Comparison of ENCODE assay signal across 13 cellular contexts in the genomic region with DNA sequence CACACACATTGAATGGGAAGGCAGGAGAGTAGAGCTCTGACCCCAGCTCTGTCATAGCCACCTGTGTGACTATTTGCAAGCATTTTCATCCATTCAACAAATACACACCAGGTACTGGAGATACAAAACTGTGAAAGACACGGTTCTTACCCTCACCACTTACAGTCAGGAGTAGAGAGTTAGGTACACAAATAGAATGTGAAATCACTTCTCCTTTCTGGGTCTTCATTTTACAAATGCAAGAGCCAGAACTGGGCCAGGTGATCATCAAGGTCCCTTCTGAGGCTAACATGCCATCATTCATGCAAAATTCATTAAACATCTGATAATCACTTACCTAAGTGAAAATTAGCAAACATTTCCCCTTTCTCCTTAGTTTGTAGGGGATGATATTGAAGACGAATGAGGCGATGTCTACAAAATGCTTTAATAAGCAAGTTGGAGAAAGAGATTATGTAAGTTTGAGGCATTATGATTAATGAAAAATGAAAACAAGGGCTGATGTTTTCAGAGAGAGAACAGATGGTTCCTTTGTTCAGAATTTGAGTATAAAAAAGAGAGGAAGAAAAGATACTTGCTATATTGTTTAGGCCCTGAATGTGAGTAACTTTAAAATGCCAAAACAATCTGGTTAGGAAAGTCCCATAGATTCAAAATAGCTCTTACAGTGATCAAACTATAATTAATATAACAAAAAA.
DNase-seq lines count a peak whose midpoint lies in the region; ATAC-seq and TF ChIP-seq lines count a peak whose summit lies in the region.
"Had no signal": no experiment of that assay in that cellular context is flagged by ENCODE, and none has a peak within 500 bp of the region (broad histone marks: within the 10 kb centered on the region; RNA-seq: fewer than 3 reads in every experiment).

No MANE protein-coding gene starts in this region.

- no peak overlapping the region for H2AFZ ChIP-seq in SK-N-SH (ENCODE audit: low read depth)

- no peak for DNase-seq in SK-N-SH
- DNase-seq in right cardiac atrium: no peak
- no peak for DNase-seq in mucosa of gallbladder (ENCODE audit: low spot score)
- DNase-seq in left lung: no peak
- DNase-seq: activated CD8-positive, alpha-beta memory T cell treated with anti-CD3 and anti-CD28 coated beads for 24 hours; effector CD4-positive, alpha-beta T cell; hippocampal formation; NCI-H1092 treated with DMSO at 0.1 percent for 48 hours; NCI-H526 treated with DMSO at 0.1 percent for 48 hours; right lobe of liver had no signal

- H3K4me3 ChIP-seq in SK-N-SH (ENCODE audit: low read depth in 2 of 2, low read length in 1 of 2): no peak overlapping the region
- H3K4me3 ChIP-seq in right cardiac atrium (ENCODE audit: low read length): no peak overlapping the region
- H3K4me3 ChIP-seq in stomach smooth muscle (ENCODE audit: low read length in 2 of 2): no peak overlapping the region
- H3K4me3 ChIP-seq in left lung: no peak overlapping the region
- H3K4me3 ChIP-seq: right lobe of liver had no signal

- peak overlapping the region; percentile 33; the same call in 1 of the 2 replicates for H3K9ac ChIP-seq in SK-N-SH
- peak overlapping the region; percentile 37 to 51 for H3K9ac ChIP-seq in stomach smooth muscle (ENCODE audit: low read length in 2 of 2)

- H3K79me2 ChIP-seq in SK-N-SH (ENCODE audit: insufficient read depth): peaks cover 83% of the 10 kb centered on the region

- H3K36me3 ChIP-seq in SK-N-SH (replicated peaks in 1 of 2; ENCODE audit: control insufficient read depth in 1 of 2, insufficient read depth in 2 of 2, low read length in 1 of 2): peaks cover 5 to 19% of the 10 kb centered on the region in 2 experiments
- H3K36me3 ChIP-seq in stomach smooth muscle (ENCODE audit: control insufficient read depth in 2 of 2, insufficient read depth in 2 of 2, low read length in 2 of 2): peaks cover 0 to 16% of the 10 kb centered on the region in 2 donors
- H3K36me3 ChIP-seq in left lung: no peaks in the 10 kb centered on the region
- H3K36me3 ChIP-seq: right lobe of liver had no signal

- ATAC-seq in GM21360 (IDR thresholded peaks at IDR 0.05; ENCODE audit: unreplicated experiment) (peak; percentile 57), right cardiac atrium (no peak), left lung (no peak), HG03342 (IDR thresholded peaks at IDR 0.05; ENCODE audit: unreplicated experiment) (no peak)
- ATAC-seq: right lobe of liver had no signal

- no peak for TF ChIP-seq RAD21 in SK-N-SH (IDR thresholded peaks at IDR 0.05; ENCODE audit: low read length)

- H3K4me1 ChIP-seq in SK-N-SH (ENCODE audit: control insufficient read depth in 1 of 2, insufficient read depth in 2 of 2, low read depth in 1 of 2, low read length in 1 of 2) (peaks cover 0 to 38% of the 10 kb centered on the region in 2 experiments; a peak in 3 of 4 replicates), right cardiac atrium (ENCODE audit: control insufficient read depth, insufficient read depth, low read length) (peaks cover 6% of the 10 kb centered on the region), stomach smooth muscle (ENCODE audit: control insufficient read depth, insufficient read depth, low read length) (peaks cover 34% of the 10 kb centered on the region), left lung (no peaks in the 10 kb centered on the region)

- no peak for TF ChIP-seq EP300 in SK-N-SH (IDR thresholded peaks at IDR 0.05; ENCODE audit: borderline replicate concordance in 1 of 2, low read depth in 1 of 2, low read length in 1 of 2)

- WGBS in SK-N-SH (ENCODE audit: low lambda C conversion rate): 60% methylated on average over 3 of the region's 3 CpGs
- 60% methylated on average over 3 of the region's 3 CpGs for WGBS in right cardiac atrium

- intact Hi-C loops in right cardiac atrium (cut with DNase I): no loop called here
- intact Hi-C loops in left lung (cut with DNase I): no loop called here

- H3K9me3 ChIP-seq in SK-N-SH (no peaks in the 10 kb centered on the region), right cardiac atrium (ENCODE audit: control insufficient read depth, low read length) (no peaks in the 10 kb centered on the region), stomach smooth muscle (ENCODE audit: control insufficient read depth in 2 of 2, low read length in 2 of 2) (no peaks in the 10 kb centered on the region), left lung (no peaks in the 10 kb centered on the region)
- H3K9me3 ChIP-seq: right lobe of liver had no signal

- POLR2A ChIA-PET in SK-N-SH (lab: Yijun Ruan, JAX): no interaction called here

- H3K27me3 ChIP-seq in SK-N-SH (ENCODE audit: insufficient read depth) (no peaks in the 10 kb centered on the region), right cardiac atrium (ENCODE audit: control insufficient read depth, insufficient read depth) (no peaks in the 10 kb centered on the region), stomach smooth muscle (ENCODE audit: control insufficient read depth in 1 of 2, insufficient read depth in 2 of 2, low read length in 2 of 2) (no peaks in the 10 kb centered on the region), left lung (no peaks in the 10 kb centered on the region)
- H3K27me3 ChIP-seq: right lobe of liver had no signal

- CTCF ChIA-PET in SK-N-SH (lab: Yijun Ruan, JAX): no interaction called here

- peaks cover 41% of the 10 kb centered on the region for H3F3A ChIP-seq in SK-N-SH (replicated peaks; ENCODE audit: insufficient read depth)

- no peaks in the 10 kb centered on the region for H3K9me2 ChIP-seq in SK-N-SH

- H3K4me2 ChIP-seq in SK-N-SH: peak overlapping the region; percentile 10; the same call in 1 of the 2 replicates

- peaks cover 3% of the 10 kb centered on the region; the same call in 1 of the 2 replicates for H4K20me1 ChIP-seq in SK-N-SH (ENCODE audit: insufficient read depth)

- H3K27ac ChIP-seq in SK-N-SH (ENCODE audit: low read depth in 2 of 2, low read length in 1 of 2) (peak overlapping the region in 1 of 2 experiments; percentile 85; a peak in 3 of 4 replicates), right cardiac atrium (ENCODE audit: low read length) (peak overlapping the region; percentile 71), stomach smooth muscle (ENCODE audit: low read length) (peak overlapping the region; percentile 78), left lung (no peak overlapping the region)
- H3K27ac ChIP-seq: right lobe of liver had no signal

- TF ChIP-seq CTCF in SK-N-SH (IDR thresholded peaks at IDR 0.05): no peak
- TF ChIP-seq CTCF in left lung (IDR thresholded peaks at IDR 0.05): no peak

TF ChIP-seq in SK-N-SH, 30 proteins besides CTCF, POLR2A, EP300 and RAD21 (continues in another document):
- TF ChIP-seq TAF1 (IDR thresholded peaks at IDR 0.05; ENCODE audit: borderline replicate concordance, low read depth, low read length) (no peak), TCF12 (IDR thresholded peaks at IDR 0.05) (peak; percentile 23; the same call in 1 of the 2 replicates), FOXJ3 (CRISPR knock-in tag; IDR thresholded peaks at IDR 0.05) (no peak), JUND (IDR thresholded peaks at IDR 0.05) (0 out of 2 replicates have a peak, but pooled peaks have one; percentile 12), RCOR1 (IDR thresholded peaks at IDR 0.05; ENCODE audit: low read length) (no peak), ZBTB33 (IDR thresholded peaks at IDR 0.05; ENCODE audit: borderline replicate concordance, low read depth) (no peak), ELF1 (IDR thresholded peaks at IDR 0.05) (no peak), MEF2A (IDR thresholded peaks at IDR 0.05; ENCODE audit: borderline replicate concordance, low read depth) (no peak), YY1 (IDR thresholded peaks at IDR 0.05; ENCODE audit: low read depth) (no peak)
- TF ChIP-seq, protein P1, sequence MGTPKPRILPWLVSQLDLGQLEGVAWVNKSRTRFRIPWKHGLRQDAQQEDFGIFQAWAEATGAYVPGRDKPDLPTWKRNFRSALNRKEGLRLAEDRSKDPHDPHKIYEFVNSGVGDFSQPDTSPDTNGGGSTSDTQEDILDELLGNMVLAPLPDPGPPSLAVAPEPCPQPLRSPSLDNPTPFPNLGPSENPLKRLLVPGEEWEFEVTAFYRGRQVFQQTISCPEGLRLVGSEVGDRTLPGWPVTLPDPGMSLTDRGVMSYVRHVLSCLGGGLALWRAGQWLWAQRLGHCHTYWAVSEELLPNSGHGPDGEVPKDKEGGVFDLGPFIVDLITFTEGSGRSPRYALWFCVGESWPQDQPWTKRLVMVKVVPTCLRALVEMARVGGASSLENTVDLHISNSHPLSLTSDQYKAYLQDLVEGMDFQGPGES (IDR thresholded peaks at IDR 0.05; ENCODE audit: low read depth, low read length): no peak
- TF ChIP-seq, protein P2, sequence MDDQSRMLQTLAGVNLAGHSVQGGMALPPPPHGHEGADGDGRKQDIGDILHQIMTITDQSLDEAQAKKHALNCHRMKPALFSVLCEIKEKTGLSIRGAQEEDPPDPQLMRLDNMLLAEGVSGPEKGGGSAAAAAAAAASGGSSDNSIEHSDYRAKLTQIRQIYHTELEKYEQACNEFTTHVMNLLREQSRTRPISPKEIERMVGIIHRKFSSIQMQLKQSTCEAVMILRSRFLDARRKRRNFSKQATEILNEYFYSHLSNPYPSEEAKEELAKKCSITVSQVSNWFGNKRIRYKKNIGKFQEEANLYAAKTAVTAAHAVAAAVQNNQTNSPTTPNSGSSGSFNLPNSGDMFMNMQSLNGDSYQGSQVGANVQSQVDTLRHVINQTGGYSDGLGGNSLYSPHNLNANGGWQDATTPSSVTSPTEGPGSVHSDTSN (IDR thresholded peaks at IDR 0.05): peak; percentile 50
- TF ChIP-seq, protein P3, sequence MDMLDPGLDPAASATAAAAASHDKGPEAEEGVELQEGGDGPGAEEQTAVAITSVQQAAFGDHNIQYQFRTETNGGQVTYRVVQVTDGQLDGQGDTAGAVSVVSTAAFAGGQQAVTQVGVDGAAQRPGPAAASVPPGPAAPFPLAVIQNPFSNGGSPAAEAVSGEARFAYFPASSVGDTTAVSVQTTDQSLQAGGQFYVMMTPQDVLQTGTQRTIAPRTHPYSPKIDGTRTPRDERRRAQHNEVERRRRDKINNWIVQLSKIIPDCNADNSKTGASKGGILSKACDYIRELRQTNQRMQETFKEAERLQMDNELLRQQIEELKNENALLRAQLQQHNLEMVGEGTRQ (IDR thresholded peaks at IDR 0.05; ENCODE audit: borderline replicate concordance, low read depth, low read length): no peak

Comparison
In these comparisons a context has a peak if more than half of its experiments do, and no peak if none do; other contexts are left out.
1. H3K27ac ChIP-seq: peak in right cardiac atrium (single experiment) and stomach smooth muscle (single experiment); none in left lung (0 of 2).